Comparison of ENCODE assay signal across 8 cellular contexts in genomic region chr14:35374273-35374681, GRCh38. TPM values are rescaled to one million over a fixed set of nuclear protein-coding genes. Genes with fewer than 3 reads are reported as not detected.
DNase-seq lines count a peak whose midpoint lies in the region; TF ChIP-seq lines count a peak whose summit lies in the region.

No MANE protein-coding gene starts in this region.

- H3K36me3 Mint-ChIP-seq in activated naive CD4-positive, alpha-beta T cell treated with anti-CD3 and anti-CD28 coated beads, Interleukin-2, amount 10 ng/mL, durations not matched to agents 7 days and 5 days, result peaks cover 8% of the 10 kb centered on the region

- TF ChIP-seq CTCF in choroid plexus epithelial cell (conservative IDR thresholded peaks at IDR 0.05; ENCODE audit: low read depth, low read length), result no peak

- H3K27ac ChIP-seq in mesodermal cell (ENCODE audit: low read depth, low read length, severe bottlenecking), result peak overlapping the region; percentile 62

- 76 to 79% methylated on average over 5 to 6 of the region's 7 CpGs for WGBS in mesodermal cell (ENCODE audit: insufficient coverage in 2 of 2), 2 experiments

- peaks cover 8% of the 10 kb centered on the region for H3K4me1 ChIP-seq in mesodermal cell (ENCODE audit: control insufficient read depth, insufficient read depth, low read length, poor library complexity, severe bottlenecking)

- no peak overlapping the region for H3K27ac Mint-ChIP-seq in activated naive CD4-positive, alpha-beta T cell treated with anti-CD3 and anti-CD28 coated beads, Interleukin-2, amount 10 ng/mL, durations not matched to agents 7 days and 5 days

- peaks cover 11% of the 10 kb centered on the region for H3K27me3 Mint-ChIP-seq in activated naive CD4-positive, alpha-beta T cell treated with anti-CD3 and anti-CD28 coated beads, Interleukin-2, amount 10 ng/mL, durations not matched to agents 7 days and 5 days

- no peak overlapping the region for H3K4me3 Mint-ChIP-seq in activated naive CD4-positive, alpha-beta T cell treated with anti-CD3 and anti-CD28 coated beads, Interleukin-2, amount 10 ng/mL, durations not matched to agents 7 days and 5 days

- peak; percentile 75 for DNase-seq in AG08396 (ENCODE audit: low spot score)
- peak; percentile 95 for DNase-seq in LHCN-M2 (ENCODE audit: low read depth)
- DNase-seq in choroid plexus epithelial cell (ENCODE audit: low read depth), result peak; percentile 99
- no peak for DNase-seq in T-helper 2 cell
- DNase-seq in activated naive CD4-positive, alpha-beta T cell treated with anti-CD3 and anti-CD28 coated beads, Interleukin-2, amount 10 ng/mL, durations not matched to agents 7 days and 5 days, result no peak
- no peak for DNase-seq in KBM-7
- DNase-seq in SHP77 (lab: John Stamatoyannopoulos, UW), result no peak

- H3K4me3 ChIP-seq in choroid plexus epithelial cell (ENCODE audit: low read depth, low read length) (no peak overlapping the region), mesodermal cell (ENCODE audit: extremely low read depth, insufficient read depth, low read length, poor library complexity, severe bottlenecking) (no peak overlapping the region)

- CTCF ChIA-PET in activated naive CD4-positive, alpha-beta T cell treated with anti-CD3 and anti-CD28 coated beads, Interleukin-2, amount 10 ng/mL, durations not matched to agents 7 days and 5 days (lab: Charles Lee), result interaction anchor here (0.7 kb wide), 1 partner anchor 9 kb away, joined by 5 read pairs; no protein-coding TSS in a partner anchor

- in situ Hi-C loops in KBM-7 (cut with MboI; ENCODE audit: low pct_unique_long_range_greater_than_20kb, low sequenced_read_pairs), result no loop called here

- peaks cover 10% of the 10 kb centered on the region for H3K9me3 Mint-ChIP-seq in activated naive CD4-positive, alpha-beta T cell treated with anti-CD3 and anti-CD28 coated beads, Interleukin-2, amount 10 ng/mL, durations not matched to agents 7 days and 5 days

- H3K9me3 ChIP-seq in mesodermal cell (ENCODE audit: control insufficient read depth, low read length), result peaks cover 9% of the 10 kb centered on the region

- H3K4me1 Mint-ChIP-seq in activated naive CD4-positive, alpha-beta T cell treated with anti-CD3 and anti-CD28 coated beads, Interleukin-2, amount 10 ng/mL, durations not matched to agents 7 days and 5 days, result peaks cover 9% of the 10 kb centered on the region

- H3K36me3 ChIP-seq in mesodermal cell (ENCODE audit: control insufficient read depth, insufficient read depth, low read length), result no peaks in the 10 kb centered on the region

RNA-seq across cellular contexts. Expression of gene NFKBIA, which starts 30.3 kb away (rescaled TPM):
- total RNA-seq in LHCN-M2 (2014; rRNA removed), result 74.7 and 104 TPM in 2 replicates
- polyA plus RNA-seq in LHCN-M2 (2012), result 37.3 TPM
- polyA plus RNA-seq in mesodermal cell (2013, experiment 1 of 2), result 51.8 TPM
- 46.6 TPM for polyA plus RNA-seq in mesodermal cell (2013, experiment 2 of 2)

Comparison
In these comparisons a context has a peak if more than half of its experiments do, and no peak if none do; other contexts are left out.
1. DNase-seq: peak in AG08396 (single experiment), LHCN-M2 (single experiment) and choroid plexus epithelial cell (single experiment); none in T-helper 2 cell (0 of 5), activated naive CD4-positive, alpha-beta T cell treated with anti-CD3 and anti-CD28 coated beads, Interleukin-2, amount 10 ng/mL, durations not matched to agents 7 days and 5 days (single experiment), KBM-7 (single experiment) and SHP77 (0 of 2).